1 cellular context compared by ENCODE assay signal in the genomic region with DNA sequence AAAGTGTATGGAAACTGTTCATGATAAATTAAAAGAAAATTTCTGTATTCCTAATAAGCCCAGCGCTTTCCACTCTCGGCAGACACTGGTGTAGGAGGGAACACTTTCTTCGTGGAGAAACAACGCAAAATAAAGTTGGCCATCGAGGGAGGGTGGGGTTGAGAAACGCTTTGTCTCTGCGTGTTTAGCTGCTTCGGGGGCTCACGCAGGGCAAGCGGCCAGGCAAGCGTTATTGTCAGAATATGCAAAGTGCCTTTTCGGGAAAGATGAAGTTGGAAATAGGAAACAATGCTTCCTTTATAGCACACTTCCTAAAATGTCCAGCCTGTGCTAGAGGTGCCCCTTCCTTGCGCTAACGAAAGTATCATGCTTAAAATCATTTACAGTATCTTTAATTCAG.
TF ChIP-seq lines count a peak whose summit lies in the region.

No MANE protein-coding gene starts in this region.

TF ChIP-seq in WTC11, 78 proteins besides CTCF, POLR2A, EP300 and RAD21 (continued from another document):
- TF ChIP-seq, protein P1, sequence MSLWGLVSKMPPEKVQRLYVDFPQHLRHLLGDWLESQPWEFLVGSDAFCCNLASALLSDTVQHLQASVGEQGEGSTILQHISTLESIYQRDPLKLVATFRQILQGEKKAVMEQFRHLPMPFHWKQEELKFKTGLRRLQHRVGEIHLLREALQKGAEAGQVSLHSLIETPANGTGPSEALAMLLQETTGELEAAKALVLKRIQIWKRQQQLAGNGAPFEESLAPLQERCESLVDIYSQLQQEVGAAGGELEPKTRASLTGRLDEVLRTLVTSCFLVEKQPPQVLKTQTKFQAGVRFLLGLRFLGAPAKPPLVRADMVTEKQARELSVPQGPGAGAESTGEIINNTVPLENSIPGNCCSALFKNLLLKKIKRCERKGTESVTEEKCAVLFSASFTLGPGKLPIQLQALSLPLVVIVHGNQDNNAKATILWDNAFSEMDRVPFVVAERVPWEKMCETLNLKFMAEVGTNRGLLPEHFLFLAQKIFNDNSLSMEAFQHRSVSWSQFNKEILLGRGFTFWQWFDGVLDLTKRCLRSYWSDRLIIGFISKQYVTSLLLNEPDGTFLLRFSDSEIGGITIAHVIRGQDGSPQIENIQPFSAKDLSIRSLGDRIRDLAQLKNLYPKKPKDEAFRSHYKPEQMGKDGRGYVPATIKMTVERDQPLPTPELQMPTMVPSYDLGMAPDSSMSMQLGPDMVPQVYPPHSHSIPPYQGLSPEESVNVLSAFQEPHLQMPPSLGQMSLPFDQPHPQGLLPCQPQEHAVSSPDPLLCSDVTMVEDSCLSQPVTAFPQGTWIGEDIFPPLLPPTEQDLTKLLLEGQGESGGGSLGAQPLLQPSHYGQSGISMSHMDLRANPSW (CRISPR knock-in tag; conservative IDR thresholded peaks at IDR 0.05; ENCODE audit: low read depth): no peak
- no peak for TF ChIP-seq SMAD4 (CRISPR knock-in tag; IDR thresholded peaks at IDR 0.05)
- TF ChIP-seq, protein P2, sequence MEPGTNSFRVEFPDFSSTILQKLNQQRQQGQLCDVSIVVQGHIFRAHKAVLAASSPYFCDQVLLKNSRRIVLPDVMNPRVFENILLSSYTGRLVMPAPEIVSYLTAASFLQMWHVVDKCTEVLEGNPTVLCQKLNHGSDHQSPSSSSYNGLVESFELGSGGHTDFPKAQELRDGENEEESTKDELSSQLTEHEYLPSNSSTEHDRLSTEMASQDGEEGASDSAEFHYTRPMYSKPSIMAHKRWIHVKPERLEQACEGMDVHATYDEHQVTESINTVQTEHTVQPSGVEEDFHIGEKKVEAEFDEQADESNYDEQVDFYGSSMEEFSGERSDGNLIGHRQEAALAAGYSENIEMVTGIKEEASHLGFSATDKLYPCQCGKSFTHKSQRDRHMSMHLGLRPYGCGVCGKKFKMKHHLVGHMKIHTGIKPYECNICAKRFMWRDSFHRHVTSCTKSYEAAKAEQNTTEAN (CRISPR knock-in tag; IDR thresholded peaks at IDR 0.05): no peak
- no peak for TF ChIP-seq TCF7 (CRISPR knock-in tag; IDR thresholded peaks at IDR 0.05; ENCODE audit: low read depth)
- no peak for TF ChIP-seq MAX (CRISPR knock-in tag; IDR thresholded peaks at IDR 0.05)
- no peak for TF ChIP-seq JAZF1 (CRISPR knock-in tag; IDR thresholded peaks at IDR 0.05)
- no peak for TF ChIP-seq FOXJ3 (CRISPR knock-in tag; IDR thresholded peaks at IDR 0.05; ENCODE audit: borderline replicate concordance)
- TF ChIP-seq OVOL2 (CRISPR knock-in tag; IDR thresholded peaks at IDR 0.05; ENCODE audit: borderline replicate concordance): no peak
- no peak for TF ChIP-seq IRF1 (CRISPR knock-in tag; IDR thresholded peaks at IDR 0.05)
